Comparison of ENCODE assay signal across 8 cellular contexts in genomic region chr11:130159657-130160459, GRCh38. TPM values are rescaled to one million over a fixed set of nuclear protein-coding genes. Genes with fewer than 3 reads are reported as not detected.
A peak's percentile ranks its signal among the peaks of the same experiment; 100 is the strongest.
DNase-seq lines count a peak whose midpoint lies in the region; ATAC-seq and TF ChIP-seq lines count a peak whose summit lies in the region.

ST14 (plus strand) TSS chr11:130159782; CDS start chr11:130159980, 198 bp downstream.

- H3K9ac ChIP-seq in HUES6 (ENCODE audit: low read length) (peak within 1 kb of the TSS; percentile 24), iPS-18a (ENCODE audit: low read length) (peak within 1 kb of the TSS; percentile 16)

- peaks cover 57% of the 10 kb centered on the region for H3K27me3 ChIP-seq in HUES6 (ENCODE audit: control insufficient read depth, insufficient read depth, low read length)
- peaks cover 47% of the 10 kb centered on the region for H3K27me3 ChIP-seq in iPS-18a (ENCODE audit: control insufficient read depth, insufficient read depth, low read length)

- peaks cover 51% of the 10 kb centered on the region for H3K4me1 Mint-ChIP-seq in activated B cell treated with CpG ODN at 0.5 μM for 24 hours
- peaks cover 69% of the 10 kb centered on the region for H3K4me1 Mint-ChIP-seq in stimulated activated memory B cell treated with anti-CD40 and anti-IgM and Interleukin-4, amounts not matched to agents 10 μg/mL and 1 μg/mL and 100 μg/mL, for 72 hours

- H3K36me3 ChIP-seq in HUES6 (ENCODE audit: control insufficient read depth, insufficient read depth, low read length) (no peaks in the 10 kb centered on the region), iPS-18a (ENCODE audit: control insufficient read depth, low read depth, low read length) (no peaks in the 10 kb centered on the region)

- H3K27ac ChIP-seq in HUES6 (ENCODE audit: low read depth, low read length) (no peak within 1 kb of the TSS), iPS-18a (ENCODE audit: low read length) (no peak within 1 kb of the TSS)

- H3K27me3 Mint-ChIP-seq in activated B cell treated with CpG ODN at 0.5 μM for 24 hours = no peaks in the 10 kb centered on the region
- H3K27me3 Mint-ChIP-seq in stimulated activated memory B cell treated with anti-CD40 and anti-IgM and Interleukin-4, amounts not matched to agents 10 μg/mL and 1 μg/mL and 100 μg/mL, for 72 hours = no peaks in the 10 kb centered on the region

- peak within 1 kb of the TSS; percentile 89 for H3K4me3 Mint-ChIP-seq in activated B cell treated with CpG ODN at 0.5 μM for 24 hours
- H3K4me3 Mint-ChIP-seq in stimulated activated memory B cell treated with anti-CD40 and anti-IgM and Interleukin-4, amounts not matched to agents 10 μg/mL and 1 μg/mL and 100 μg/mL, for 72 hours = peak within 1 kb of the TSS; percentile 67

- ATAC-seq in activated B cell treated with CpG ODN at 0.5 μM for 24 hours (ENCODE audit: low read depth) = peak; percentile 77
- peak; percentile 89 for ATAC-seq in stimulated activated memory B cell treated with anti-CD40 and anti-IgM and Interleukin-4, amounts not matched to agents 10 μg/mL and 1 μg/mL and 100 μg/mL, for 72 hours
- ATAC-seq in HG02852 (IDR thresholded peaks at IDR 0.05; ENCODE audit: unreplicated experiment) = no peak
- no peak for ATAC-seq in HG03432 (IDR thresholded peaks at IDR 0.05; ENCODE audit: unreplicated experiment)

- CTCF ChIA-PET in activated B cell treated with CpG ODN at 0.5 μM for 24 hours (lab: Charles Lee) = interaction anchor here (1.1 to 1.6 kb wide), 3 partner anchors 14 to 28 kb away, joined by 3 to 5 read pairs (median 3); no protein-coding TSS in a partner anchor

- no peaks in the 10 kb centered on the region for H3K36me3 Mint-ChIP-seq in activated B cell treated with CpG ODN at 0.5 μM for 24 hours (ENCODE audit: low read depth)
- no peaks in the 10 kb centered on the region for H3K36me3 Mint-ChIP-seq in stimulated activated memory B cell treated with anti-CD40 and anti-IgM and Interleukin-4, amounts not matched to agents 10 μg/mL and 1 μg/mL and 100 μg/mL, for 72 hours

- DNase-seq in D341Med (ENCODE audit: low spot score) = peak; percentile 51
- DNase-seq in activated B cell treated with CpG ODN at 0.5 μM for 24 hours = peak; percentile 54
- DNase-seq in HuH-7 (ENCODE audit: low spot score) = no peak

- H3K27ac Mint-ChIP-seq in activated B cell treated with CpG ODN at 0.5 μM for 24 hours = peak within 1 kb of the TSS; percentile 81
- peak within 1 kb of the TSS; percentile 66 for H3K27ac Mint-ChIP-seq in stimulated activated memory B cell treated with anti-CD40 and anti-IgM and Interleukin-4, amounts not matched to agents 10 μg/mL and 1 μg/mL and 100 μg/mL, for 72 hours

- intact Hi-C loops in activated B cell treated with CpG ODN at 0.5 μM for 24 hours (cut with micrococcal nuclease) = loop anchor here (2.0 kb wide), 1 partner anchor 155 kb away; the partner anchor contains the start of gene ZBTB44

- POLR2A ChIA-PET in activated B cell treated with CpG ODN at 0.5 μM for 24 hours (lab: Charles Lee) = interaction anchor here (1.1 to 3.4 kb wide), 6 partner anchors 7 to 157 kb away, joined by 3 to 18 read pairs (median 4); partner anchors contain the start of gene PRDM10

- H3K9me3 ChIP-seq in HUES6 (ENCODE audit: control insufficient read depth, insufficient read depth, low read depth, low read length) = no peaks in the 10 kb centered on the region
- no peaks in the 10 kb centered on the region for H3K9me3 ChIP-seq in iPS-18a (ENCODE audit: control insufficient read depth, low read depth, low read length)

- H3K9me3 Mint-ChIP-seq in activated B cell treated with CpG ODN at 0.5 μM for 24 hours = no peaks in the 10 kb centered on the region
- no peaks in the 10 kb centered on the region for H3K9me3 Mint-ChIP-seq in stimulated activated memory B cell treated with anti-CD40 and anti-IgM and Interleukin-4, amounts not matched to agents 10 μg/mL and 1 μg/mL and 100 μg/mL, for 72 hours

- H3K4me1 ChIP-seq in HUES6 (ENCODE audit: control insufficient read depth, insufficient read depth, low read length) (peaks cover 38% of the 10 kb centered on the region), iPS-18a (ENCODE audit: control insufficient read depth, low read depth, low read length) (peaks cover 10% of the 10 kb centered on the region)

- H3K4me3 ChIP-seq in HUES6 (ENCODE audit: low read depth, low read length) (peak within 1 kb of the TSS; percentile 58), iPS-18a (ENCODE audit: low read length) (peak within 1 kb of the TSS; percentile 65)

- TF ChIP-seq CTCF in activated B cell treated with CpG ODN at 0.5 μM for 24 hours (IDR thresholded peaks at IDR 0.05) = no peak

RNA-seq across cellular contexts. Expression of gene ST14, which starts in this region (rescaled TPM):
- total RNA-seq in activated B cell treated with CpG ODN at 0.5 μM for 24 hours = 22.6 and 23.9 TPM in 2 replicates

Comparison
In these comparisons a context has a peak if more than half of its experiments do, and no peak if none do; other contexts are left out.
1. ATAC-seq: peak in activated B cell treated with CpG ODN at 0.5 μM for 24 hours (single experiment) and stimulated activated memory B cell treated with anti-CD40 and anti-IgM and Interleukin-4, amounts not matched to agents 10 μg/mL and 1 μg/mL and 100 μg/mL, for 72 hours (single experiment); none in HG02852 (single experiment) and HG03432 (single experiment).